13 cellular contexts compared by ENCODE assay signal in genomic region chr13:107835339-107836018, GRCh38.
A peak's percentile ranks its signal among the peaks of the same experiment; 100 is the strongest.
DNase-seq lines count a peak whose midpoint lies in the region; ATAC-seq and TF ChIP-seq lines count a peak whose summit lies in the region.
"Had no signal": no experiment of that assay in that cellular context is flagged by ENCODE, and none has a peak within 500 bp of the region (broad histone marks: within the 10 kb centered on the region; RNA-seq: fewer than 3 reads in every experiment).

No MANE protein-coding gene starts in this region.

- no peaks in the 10 kb centered on the region for H3K4me1 ChIP-seq in A673 (ENCODE audit: insufficient read depth, low read length, poor library complexity, severe bottlenecking)
- no peaks in the 10 kb centered on the region for H3K4me1 ChIP-seq in stomach
- H3K4me1 ChIP-seq in prostate gland (replicated peaks) = no peaks in the 10 kb centered on the region
- H3K4me1 ChIP-seq: testis had no signal

- 54 to 83% (median 72%) methylated on average over 4 of the region's 4 CpGs for WGBS in stomach, 5 donors
- WGBS in prostate gland = 78% methylated on average over 4 of the region's 4 CpGs

- ATAC-seq in GM21717 (IDR thresholded peaks at IDR 0.05; ENCODE audit: unreplicated experiment) = peak; percentile 84
- no peak for ATAC-seq in GM18867 (IDR thresholded peaks at IDR 0.05; ENCODE audit: unreplicated experiment)
- ATAC-seq: activated T-cell treated with anti-CD3 and anti-CD28 coated beads, Interleukin-2, amount 50 U/mL, for 72 hours had no signal

- no peak for TF ChIP-seq POLR2A in stomach (IDR thresholded peaks at IDR 0.05)
- no peak for TF ChIP-seq POLR2A in prostate gland (IDR thresholded peaks at IDR 0.05)

- H3K9me3 ChIP-seq in A673 (ENCODE audit: low read depth, low read length, poor library complexity, severe bottlenecking) (no peaks in the 10 kb centered on the region), MG63 (no peaks in the 10 kb centered on the region), stomach (no peaks in the 10 kb centered on the region), prostate gland (no peaks in the 10 kb centered on the region)
- H3K9me3 ChIP-seq: testis had no signal

- H3K27me3 ChIP-seq in A673 (replicated peaks; ENCODE audit: insufficient read depth, low read depth, low read length, poor library complexity) (no peaks in the 10 kb centered on the region), MG63 (no peaks in the 10 kb centered on the region), stomach (no peaks in the 10 kb centered on the region), prostate gland (replicated peaks; ENCODE audit: insufficient read depth) (no peaks in the 10 kb centered on the region)
- H3K27me3 ChIP-seq: testis had no signal

- intact Hi-C loops in A673 (cut with micrococcal nuclease; ENCODE audit: unreplicated experiment) (no loop called here), stomach (cut with DNase I; ENCODE audit: low total_unique reads) (no loop called here), prostate gland (cut with DNase I) (no loop called here)

- POLR2A ChIA-PET in A673 (lab: Charles Lee; ENCODE audit: low non-redundant PET) = no interaction called here

- no peak for TF ChIP-seq EP300 in stomach (IDR thresholded peaks at IDR 0.05)

- BruUV-seq in A673 (replicated peaks; lab: Mats Ljungman, UMichigan) = no TSS peak

- DNase-seq in A673 (ENCODE audit: low spot score) (peak; percentile 25), MG63 (peak; percentile 67), dermis blood vessel endothelial cell (peak; percentile 4), stomach (no peak), COLO829 (ENCODE audit: low spot score) (no peak), prostate gland (ENCODE audit: low spot score) (no peak)
- DNase-seq: activated T-cell treated with anti-CD3 and anti-CD28 coated beads, Interleukin-2, amount 50 U/mL, for 72 hours; NCI-H2171 treated with DMSO at 0.1 percent for 48 hours; stimulated activated CD4-positive, alpha-beta T cell treated with anti-CD3 and anti-CD28 coated beads, Interleukin-15, amount 100 ng/mL, for 24 hours; T-helper 1 cell; testis had no signal

- H3K27ac ChIP-seq in A673 (ENCODE audit: low read depth, low read length, poor library complexity, severe bottlenecking) (no peak overlapping the region), stomach (no peak overlapping the region), prostate gland (no peak overlapping the region)
- H3K27ac ChIP-seq: testis had no signal

- TF ChIP-seq CTCF in A673 (conservative IDR thresholded peaks at IDR 0.05; ENCODE audit: low read depth, low read length) = no peak
- no peak for TF ChIP-seq CTCF in stomach (IDR thresholded peaks at IDR 0.05)
- no peak for TF ChIP-seq CTCF in prostate gland (IDR thresholded peaks at IDR 0.05)

- H3K4me3 ChIP-seq in A673 (ENCODE audit: low read depth, low read length, poor library complexity, severe bottlenecking) (no peak overlapping the region), MG63 (no peak overlapping the region), stomach (no peak overlapping the region), prostate gland (no peak overlapping the region)
- H3K4me3 ChIP-seq: testis had no signal

- H3K36me3 ChIP-seq in A673 (ENCODE audit: insufficient read depth, low read length, poor library complexity, severe bottlenecking) (no peaks in the 10 kb centered on the region), MG63 (no peaks in the 10 kb centered on the region), stomach (no peaks in the 10 kb centered on the region), prostate gland (no peaks in the 10 kb centered on the region)

- CTCF ChIA-PET in A673 (lab: Charles Lee) = no interaction called here

Comparison
In these comparisons a context has a peak if more than half of its experiments do, and no peak if none do; other contexts are left out.
1. DNase-seq: peak in A673 (single experiment), MG63 (single experiment) and dermis blood vessel endothelial cell (single experiment); none in stomach (single experiment), COLO829 (single experiment) and prostate gland (single experiment).